1 cellular context compared by ENCODE assay signal in genomic region chr5:176559683-176560082, GRCh38.
TF ChIP-seq lines count a peak whose summit lies in the region.

No MANE protein-coding gene starts in this region.

TF ChIP-seq in HCT116, 20 proteins besides CTCF, POLR2A, EP300 and RAD21:
- TF ChIP-seq POLR2AphosphoS5 (IDR thresholded peaks at IDR 0.05; ENCODE audit: low read depth, low read length) (no peak), CEBPB (IDR thresholded peaks at IDR 0.05; ENCODE audit: low read depth) (no peak), YY1 (IDR thresholded peaks at IDR 0.05; ENCODE audit: extremely low read depth, insufficient replicate concordance, low read depth, low read length) (no peak), ZFX (IDR thresholded peaks at IDR 0.05) (no peak), ELF1 (IDR thresholded peaks at IDR 0.05; ENCODE audit: borderline replicate concordance, low read depth) (no peak), SP1 (IDR thresholded peaks at IDR 0.05; ENCODE audit: low read depth) (no peak), ZNF274 (IDR thresholded peaks at IDR 0.05; ENCODE audit: low read depth, low read length) (no peak), TCF7L2 (IDR thresholded peaks at IDR 0.05; ENCODE audit: borderline replicate concordance, extremely low read depth, insufficient read depth, insufficient read length) (no peak), EZH2phosphoT487 (IDR thresholded peaks at IDR 0.05; ENCODE audit: borderline replicate concordance) (no peak), JUND (IDR thresholded peaks at IDR 0.05) (no peak)
- TF ChIP-seq, protein P1, sequence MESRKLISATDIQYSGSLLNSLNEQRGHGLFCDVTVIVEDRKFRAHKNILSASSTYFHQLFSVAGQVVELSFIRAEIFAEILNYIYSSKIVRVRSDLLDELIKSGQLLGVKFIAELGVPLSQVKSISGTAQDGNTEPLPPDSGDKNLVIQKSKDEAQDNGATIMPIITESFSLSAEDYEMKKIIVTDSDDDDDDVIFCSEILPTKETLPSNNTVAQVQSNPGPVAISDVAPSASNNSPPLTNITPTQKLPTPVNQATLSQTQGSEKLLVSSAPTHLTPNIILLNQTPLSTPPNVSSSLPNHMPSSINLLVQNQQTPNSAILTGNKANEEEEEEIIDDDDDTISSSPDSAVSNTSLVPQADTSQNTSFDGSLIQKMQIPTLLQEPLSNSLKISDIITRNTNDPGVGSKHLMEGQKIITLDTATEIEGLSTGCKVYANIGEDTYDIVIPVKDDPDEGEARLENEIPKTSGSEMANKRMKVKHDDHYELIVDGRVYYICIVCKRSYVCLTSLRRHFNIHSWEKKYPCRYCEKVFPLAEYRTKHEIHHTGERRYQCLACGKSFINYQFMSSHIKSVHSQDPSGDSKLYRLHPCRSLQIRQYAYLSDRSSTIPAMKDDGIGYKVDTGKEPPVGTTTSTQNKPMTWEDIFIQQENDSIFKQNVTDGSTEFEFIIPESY (IDR thresholded peaks at IDR 0.05; ENCODE audit: extremely low read depth, insufficient replicate concordance, low read length): no peak
- TF ChIP-seq, protein P2, sequence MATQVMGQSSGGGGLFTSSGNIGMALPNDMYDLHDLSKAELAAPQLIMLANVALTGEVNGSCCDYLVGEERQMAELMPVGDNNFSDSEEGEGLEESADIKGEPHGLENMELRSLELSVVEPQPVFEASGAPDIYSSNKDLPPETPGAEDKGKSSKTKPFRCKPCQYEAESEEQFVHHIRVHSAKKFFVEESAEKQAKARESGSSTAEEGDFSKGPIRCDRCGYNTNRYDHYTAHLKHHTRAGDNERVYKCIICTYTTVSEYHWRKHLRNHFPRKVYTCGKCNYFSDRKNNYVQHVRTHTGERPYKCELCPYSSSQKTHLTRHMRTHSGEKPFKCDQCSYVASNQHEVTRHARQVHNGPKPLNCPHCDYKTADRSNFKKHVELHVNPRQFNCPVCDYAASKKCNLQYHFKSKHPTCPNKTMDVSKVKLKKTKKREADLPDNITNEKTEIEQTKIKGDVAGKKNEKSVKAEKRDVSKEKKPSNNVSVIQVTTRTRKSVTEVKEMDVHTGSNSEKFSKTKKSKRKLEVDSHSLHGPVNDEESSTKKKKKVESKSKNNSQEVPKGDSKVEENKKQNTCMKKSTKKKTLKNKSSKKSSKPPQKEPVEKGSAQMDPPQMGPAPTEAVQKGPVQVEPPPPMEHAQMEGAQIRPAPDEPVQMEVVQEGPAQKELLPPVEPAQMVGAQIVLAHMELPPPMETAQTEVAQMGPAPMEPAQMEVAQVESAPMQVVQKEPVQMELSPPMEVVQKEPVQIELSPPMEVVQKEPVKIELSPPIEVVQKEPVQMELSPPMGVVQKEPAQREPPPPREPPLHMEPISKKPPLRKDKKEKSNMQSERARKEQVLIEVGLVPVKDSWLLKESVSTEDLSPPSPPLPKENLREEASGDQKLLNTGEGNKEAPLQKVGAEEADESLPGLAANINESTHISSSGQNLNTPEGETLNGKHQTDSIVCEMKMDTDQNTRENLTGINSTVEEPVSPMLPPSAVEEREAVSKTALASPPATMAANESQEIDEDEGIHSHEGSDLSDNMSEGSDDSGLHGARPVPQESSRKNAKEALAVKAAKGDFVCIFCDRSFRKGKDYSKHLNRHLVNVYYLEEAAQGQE (IDR thresholded peaks at IDR 0.05; ENCODE audit: low read depth): no peak
